In genomic region chr2:8462899-8463648, GRCh38 we compare ENCODE assay signal across 16 cellular contexts.
A peak's percentile ranks its signal among the peaks of the same experiment; 100 is the strongest.
DNase-seq lines count a peak whose midpoint lies in the region; ATAC-seq and TF ChIP-seq lines count a peak whose summit lies in the region.
"Had no signal": no experiment of that assay in that cellular context is flagged by ENCODE, and none has a peak within 500 bp of the region (broad histone marks: within the 10 kb centered on the region; RNA-seq: fewer than 3 reads in every experiment).

No MANE protein-coding gene starts in this region.

- ATAC-seq in Right ventricle myocardium superior (ENCODE audit: poor library complexity) (peak; percentile 41), T-helper 17 cell (no peak), esophagus mucosa (no peak)
- ATAC-seq in stimulated activated effector memory CD8-positive, alpha-beta T cell treated with anti-CD3 and anti-CD28 coated beads, Interleukin-12 subunit alpha, Interleukin-12 subunit beta, amount 100 ng/mL, for 72 hours = no peak

- H3K36me3 ChIP-seq in left ventricle myocardium inferior = no peaks in the 10 kb centered on the region
- H3K36me3 ChIP-seq: HAP-1 had no signal

- peaks cover 3% of the 10 kb centered on the region for H3K4me1 ChIP-seq in left ventricle myocardium inferior
- H3K4me1 ChIP-seq: HAP-1 had no signal

- H3K4me3 Mint-ChIP-seq in T-helper 17 cell = peak overlapping the region; percentile 39
- no peak overlapping the region for H3K4me3 Mint-ChIP-seq in stimulated activated effector memory CD8-positive, alpha-beta T cell treated with anti-CD3 and anti-CD28 coated beads, Interleukin-12 subunit alpha, Interleukin-12 subunit beta, amount 100 ng/mL, for 72 hours

- H3K4me1 Mint-ChIP-seq in T-helper 17 cell = peaks cover 16% of the 10 kb centered on the region
- peaks cover 75% of the 10 kb centered on the region for H3K4me1 Mint-ChIP-seq in stimulated activated effector memory CD8-positive, alpha-beta T cell treated with anti-CD3 and anti-CD28 coated beads, Interleukin-12 subunit alpha, Interleukin-12 subunit beta, amount 100 ng/mL, for 72 hours

- DNase-seq in Right ventricle myocardium superior (no peak), left ventricle myocardium inferior (no peak), T-helper 17 cell (no peak), islet precursor cell (peak; percentile 44)
- no peak for DNase-seq in stimulated activated effector memory CD8-positive, alpha-beta T cell treated with anti-CD3 and anti-CD28 coated beads, Interleukin-12 subunit alpha, Interleukin-12 subunit beta, amount 100 ng/mL, for 72 hours (ENCODE audit: low spot score in 2 of 2)
- no peak for DNase-seq in stimulated activated CD4-positive, alpha-beta T cell treated with anti-CD3 and anti-CD28 coated beads, Interleukin-12 subunit alpha, Interleukin-12 subunit beta, amount 100 ng/mL, for 4 hours
- DNase-seq: ACHN, AML-193, NCI-H1048, NCI-H1436 treated with DMSO at 0.1 percent for 48 hours, NCI-H2029 treated with DMSO at 0.1 percent for 48 hours, NCI-H2171 treated with DMSO at 0.1 percent for 48 hours, NCI-H774, RPMI8226 had no signal

- H3K4me3 ChIP-seq in left ventricle myocardium inferior = no peak overlapping the region
- H3K4me3 ChIP-seq: HAP-1 had no signal

- H3K36me3 Mint-ChIP-seq in T-helper 17 cell (ENCODE audit: low read depth) = peaks cover 8% of the 10 kb centered on the region
- H3K36me3 Mint-ChIP-seq in stimulated activated effector memory CD8-positive, alpha-beta T cell treated with anti-CD3 and anti-CD28 coated beads, Interleukin-12 subunit alpha, Interleukin-12 subunit beta, amount 100 ng/mL, for 72 hours = peaks cover 32% of the 10 kb centered on the region

- no peak for TF ChIP-seq CTCF in left ventricle myocardium inferior (IDR thresholded peaks at IDR 0.05; ENCODE audit: borderline replicate concordance)

- H3K27ac Mint-ChIP-seq in T-helper 17 cell = no peak overlapping the region
- peak overlapping the region; percentile 80 for H3K27ac Mint-ChIP-seq in stimulated activated effector memory CD8-positive, alpha-beta T cell treated with anti-CD3 and anti-CD28 coated beads, Interleukin-12 subunit alpha, Interleukin-12 subunit beta, amount 100 ng/mL, for 72 hours

- no peaks in the 10 kb centered on the region for H3K9me3 Mint-ChIP-seq in stimulated activated effector memory CD8-positive, alpha-beta T cell treated with anti-CD3 and anti-CD28 coated beads, Interleukin-12 subunit alpha, Interleukin-12 subunit beta, amount 100 ng/mL, for 72 hours

- peaks cover 18% of the 10 kb centered on the region for H3K27me3 ChIP-seq in left ventricle myocardium inferior (ENCODE audit: low read depth)

- intact Hi-C loops in Right ventricle myocardium superior (cut with DNase I) (no loop called here), left ventricle myocardium inferior (cut with micrococcal nuclease) (no loop called here)

- H3K27ac ChIP-seq in left ventricle myocardium inferior (replicated peaks) = no peak overlapping the region

- no peaks in the 10 kb centered on the region for H3K27me3 Mint-ChIP-seq in T-helper 17 cell

- H3K9me3 ChIP-seq in left ventricle myocardium inferior (replicated peaks) = no peaks in the 10 kb centered on the region
- no peaks in the 10 kb centered on the region for H3K9me3 ChIP-seq in T-helper 17 cell (ENCODE audit: control insufficient read depth, low read length, poor library complexity, severe bottlenecking)
- H3K9me3 ChIP-seq: HAP-1 had no signal
